Comparison of ENCODE assay signal across 29 cellular contexts in genomic region chr11:19275496-19275895, GRCh38. TPM values are rescaled to one million over a fixed set of nuclear protein-coding genes. Genes with fewer than 3 reads are reported as not detected.
DNase-seq lines count a peak whose midpoint lies in the region; ATAC-seq, FAIRE-seq and TF ChIP-seq lines count a peak whose summit lies in the region.
"Had no signal": no experiment of that assay in that cellular context is flagged by ENCODE, and none has a peak within 500 bp of the region (broad histone marks: within the 10 kb centered on the region; RNA-seq: fewer than 3 reads in every experiment).

No MANE protein-coding gene starts in this region.

- FAIRE-seq in A549 (lab: Jason Lieb, UNC): no peak

- H3K4me1 ChIP-seq in A549 (peaks cover 30% of the 10 kb centered on the region), HEK293 (ENCODE audit: control insufficient read depth, insufficient read depth, low read length) (no peaks in the 10 kb centered on the region)
- H3K4me1 ChIP-seq: gastrocnemius medialis, upper lobe of right lung had no signal

- H3K4me2 ChIP-seq in A549: no peak overlapping the region
- H3K4me2 ChIP-seq: KMS-11, smooth muscle cell had no signal

- H3K9me3 ChIP-seq in A549 (no peaks in the 10 kb centered on the region), HEK293 (ENCODE audit: control insufficient read depth, insufficient read depth, low read depth, low read length) (no peaks in the 10 kb centered on the region)
- H3K9me3 ChIP-seq: esophagus squamous epithelium, gastrocnemius medialis, upper lobe of right lung had no signal

- no peaks in the 10 kb centered on the region for H3K36me3 ChIP-seq in HEK293 (ENCODE audit: control insufficient read depth in 2 of 2, insufficient read depth in 1 of 2, low read length in 2 of 2)
- H3K36me3 ChIP-seq: esophagus squamous epithelium, gastrocnemius medialis, upper lobe of right lung had no signal

- TF ChIP-seq POLR2A in A549 (IDR thresholded peaks at IDR 0.05; ENCODE audit: low read length): no peak

- WGBS in A549 (ENCODE audit: missing lambda C conversion rate): 62% methylated on average over 4 of the region's 4 CpGs

- CTCF ChIA-PET in A549 (lab: Yijun Ruan, JAX) (interaction anchor here (1.7 to 4.3 kb wide), 3 partner anchors 12 to 277 kb away, joined by 3 to 26 read pairs (median 5); no protein-coding TSS in a partner anchor), HEK293 (lab: Yijun Ruan, JAX) (interaction anchor here (0.7 kb wide), 1 partner anchor 205 kb away, joined by 3 read pairs; no protein-coding TSS in a partner anchor)

- H3K4me3 ChIP-seq in A549: no peak overlapping the region
- H3K4me3 ChIP-seq in HEK293 (ENCODE audit: low read depth, low read length): no peak overlapping the region
- H3K4me3 ChIP-seq: esophagus squamous epithelium, gastrocnemius medialis, smooth muscle cell, upper lobe of right lung had no signal

- ATAC-seq in A549 (peak; percentile 35 to 61; a peak in 4 of 6 replicates), GM18858 (IDR thresholded peaks at IDR 0.05; ENCODE audit: unreplicated experiment) (no peak)
- ATAC-seq: activated CD8-positive, alpha-beta T cell treated with anti-CD3 and anti-CD28 coated beads, Interleukin-2, amount 10 ng/mL, durations not matched to agents 7 days and 5 days; effector memory CD8-positive, alpha-beta T cell; gastrocnemius medialis; natural killer cell treated with Interleukin-12 subunit alpha and Interleukin-12 subunit beta and Interleukin-15 and Interleukin-18, amount 100 ng/mL, for 72 hours; upper lobe of right lung had no signal

- peak; percentile 10 to 21 for DNase-seq in A549 (ENCODE audit: low read depth in 1 of 2, low spot score in 1 of 2)
- peak; percentile 18 for DNase-seq in RKO (ENCODE audit: low spot score)
- peak; percentile 29 for DNase-seq in glomerular visceral epithelial cell (ENCODE audit: extremely low spot score)
- no peak for DNase-seq in NCI-H69 (lab: John Stamatoyannopoulos, UW)
- DNase-seq in NCI-H1092 treated with DMSO at 0.1 percent for 48 hours (lab: John Stamatoyannopoulos, UW): no peak
- DNase-seq in SHP77 (lab: John Stamatoyannopoulos, UW): no peak
- DNase-seq: activated CD4-positive, alpha-beta T cell treated with anti-CD3 and anti-CD28 coated beads for 1 hour; activated CD8-positive, alpha-beta T cell treated with anti-CD3 and anti-CD28 coated beads, Interleukin-2, amount 10 ng/mL, durations not matched to agents 7 days and 5 days; activated effector memory CD4-positive, alpha-beta T cell treated with Interleukin-2 at 50 U/mL for 16 hours; activated T-cell treated with anti-CD3 and anti-CD28 coated beads for 4 hours; effector memory CD8-positive, alpha-beta T cell; esophagus squamous epithelium; gastrocnemius medialis; hippocampal formation; immature natural killer cell; NCI-H1105 treated with DMSO at 0.1 percent for 48 hours; NCI-H2029 treated with DMSO at 0.1 percent for 48 hours; NCI-H345; NCI-H774; retina; SHP77 treated with DMSO at 0.1 percent for 48 hours; stimulated activated CD4-positive, alpha-beta T cell treated with anti-CD3 and anti-CD28 coated beads, Interleukin-2, amount 100 ng/mL, for 24 hours; upper lobe of right lung had no signal

- H3K27ac ChIP-seq in A549: peak overlapping the region in 1 of 2 experiments; percentile 12; a peak in 1 of 6 replicates
- no peak overlapping the region for H3K27ac ChIP-seq in HEK293 (ENCODE audit: extremely low read depth, low read depth, low read length)
- H3K27ac ChIP-seq: C4-2B, esophagus squamous epithelium, gastrocnemius medialis, KMS-11, upper lobe of right lung had no signal

- POLR2A ChIA-PET in A549 (lab: Yijun Ruan, JAX) (no interaction called here), HEK293 (lab: Yijun Ruan, JAX) (no interaction called here)

- no peak for TF ChIP-seq EP300 in A549 (IDR thresholded peaks at IDR 0.05)

- no peak for TF ChIP-seq CTCF in A549 (IDR thresholded peaks at IDR 0.05)
- no peak for TF ChIP-seq CTCF in HEK293 (tag by site-specific recombination; IDR thresholded peaks at IDR 0.05)

- no peak for TF ChIP-seq RAD21 in A549 (conservative IDR thresholded peaks at IDR 0.05 in 1 of 2, IDR thresholded peaks at IDR 0.05 in 1 of 2)

TF ChIP-seq in A549, 52 proteins besides CTCF, POLR2A, EP300 and RAD21 (continues in another document):
- TF ChIP-seq RCOR1 (IDR thresholded peaks at IDR 0.05; ENCODE audit: low read depth, low read length) (no peak), FOXS1 (CRISPR knock-in tag; IDR thresholded peaks at IDR 0.05) (no peak), RNF2 (IDR thresholded peaks at IDR 0.05; ENCODE audit: borderline replicate concordance, low read depth) (no peak), FOSL2 (IDR thresholded peaks at IDR 0.05) (no peak), FOSL2 (CRISPR knock-in tag; IDR thresholded peaks at IDR 0.05) (no peak), RFX5 (IDR thresholded peaks at IDR 0.05) (no peak), CBX8 (IDR thresholded peaks at IDR 0.05) (no peak), HOXA7 (CRISPR knock-in tag; IDR thresholded peaks at IDR 0.05) (no peak), TFCP2L1 (CRISPR knock-in tag; IDR thresholded peaks at IDR 0.05) (no peak), TP53 (CRISPR knock-in tag; IDR thresholded peaks at IDR 0.05) (no peak), EHMT2 (IDR thresholded peaks at IDR 0.05; ENCODE audit: low read depth) (no peak), HES2 (IDR thresholded peaks at IDR 0.05) (no peak), USF2 (IDR thresholded peaks at IDR 0.05) (no peak), MAZ (IDR thresholded peaks at IDR 0.05; ENCODE audit: borderline replicate concordance, low read depth, low read length) (no peak)
- TF ChIP-seq, protein P1, sequence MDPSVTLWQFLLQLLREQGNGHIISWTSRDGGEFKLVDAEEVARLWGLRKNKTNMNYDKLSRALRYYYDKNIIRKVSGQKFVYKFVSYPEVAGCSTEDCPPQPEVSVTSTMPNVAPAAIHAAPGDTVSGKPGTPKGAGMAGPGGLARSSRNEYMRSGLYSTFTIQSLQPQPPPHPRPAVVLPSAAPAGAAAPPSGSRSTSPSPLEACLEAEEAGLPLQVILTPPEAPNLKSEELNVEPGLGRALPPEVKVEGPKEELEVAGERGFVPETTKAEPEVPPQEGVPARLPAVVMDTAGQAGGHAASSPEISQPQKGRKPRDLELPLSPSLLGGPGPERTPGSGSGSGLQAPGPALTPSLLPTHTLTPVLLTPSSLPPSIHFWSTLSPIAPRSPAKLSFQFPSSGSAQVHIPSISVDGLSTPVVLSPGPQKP (IDR thresholded peaks at IDR 0.05; ENCODE audit: low read depth, low read length): no peak

TF ChIP-seq in HEK293, 187 proteins besides CTCF, POLR2A, EP300 and RAD21:
- TF ChIP-seq ZNF610 (tag by site-specific recombination; IDR thresholded peaks at IDR 0.05; ENCODE audit: borderline replicate concordance) (no peak), ZFHX2 (tag by site-specific recombination; conservative IDR thresholded peaks at IDR 0.05) (peak; percentile 36; the same call in 1 of the 2 replicates)
- TF ChIP-seq, protein P2, sequence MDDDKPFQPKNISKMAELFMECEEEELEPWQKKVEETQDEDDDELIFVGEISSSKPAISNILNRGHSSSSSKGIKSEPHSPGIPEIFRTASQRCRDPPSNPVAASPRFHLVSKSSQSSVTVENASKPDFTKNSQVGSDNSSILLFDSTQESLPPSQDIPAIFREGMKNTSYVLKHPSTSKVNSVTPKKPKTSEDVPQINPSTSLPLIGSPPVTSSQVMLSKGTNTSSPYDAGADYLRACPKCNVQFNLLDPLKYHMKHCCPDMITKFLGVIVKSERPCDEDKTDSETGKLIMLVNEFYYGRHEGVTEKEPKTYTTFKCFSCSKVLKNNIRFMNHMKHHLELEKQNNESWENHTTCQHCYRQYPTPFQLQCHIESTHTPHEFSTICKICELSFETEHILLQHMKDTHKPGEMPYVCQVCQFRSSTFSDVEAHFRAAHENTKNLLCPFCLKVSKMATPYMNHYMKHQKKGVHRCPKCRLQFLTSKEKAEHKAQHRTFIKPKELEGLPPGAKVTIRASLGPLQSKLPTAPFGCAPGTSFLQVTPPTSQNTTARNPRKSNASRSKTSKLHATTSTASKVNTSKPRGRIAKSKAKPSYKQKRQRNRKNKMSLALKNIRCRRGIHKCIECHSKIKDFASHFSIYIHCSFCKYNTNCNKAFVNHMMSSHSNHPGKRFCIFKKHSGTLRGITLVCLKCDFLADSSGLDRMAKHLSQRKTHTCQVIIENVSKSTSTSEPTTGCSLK (tag by site-specific recombination; IDR thresholded peaks at IDR 0.05): no peak

RNA-seq across cellular contexts. Expression of gene E2F8, which starts 34.8 kb away (rescaled TPM):
- polyA plus RNA-seq in A549 (2011; rRNA removed): 6.7 and 7.4 TPM in 2 replicates
- polyA plus RNA-seq in A549 (2012; cell fraction: cytosol; rRNA removed): 6.0 and 6.6 TPM in 2 replicates
- 8.8 TPM in 2 replicates for polyA plus RNA-seq in A549 (2012; cell fraction: nucleus; rRNA removed)
- 5.7 to 6.4 TPM (median 6.0 TPM) in 3 replicates for polyA plus RNA-seq in A549 (2017; fragmentation: RNase III; extraction: RNeasy Plus Mini Kit Qiagen cat#74134 plus additional on column Dnase treatment)
- polyA minus RNA-seq in A549 (2011; rRNA and poly(A)+ RNA removed): 4.3 and 4.4 TPM in 2 replicates

Comparison
In these comparisons a context has a peak if more than half of its experiments do, and no peak if none do; other contexts are left out.
1. DNase-seq: peak in A549 (2 of 2), RKO (single experiment) and glomerular visceral epithelial cell (single experiment); none in NCI-H69 (single experiment), NCI-H1092 treated with DMSO at 0.1 percent for 48 hours (single experiment) and SHP77 (0 of 2).